In the genomic region with DNA sequence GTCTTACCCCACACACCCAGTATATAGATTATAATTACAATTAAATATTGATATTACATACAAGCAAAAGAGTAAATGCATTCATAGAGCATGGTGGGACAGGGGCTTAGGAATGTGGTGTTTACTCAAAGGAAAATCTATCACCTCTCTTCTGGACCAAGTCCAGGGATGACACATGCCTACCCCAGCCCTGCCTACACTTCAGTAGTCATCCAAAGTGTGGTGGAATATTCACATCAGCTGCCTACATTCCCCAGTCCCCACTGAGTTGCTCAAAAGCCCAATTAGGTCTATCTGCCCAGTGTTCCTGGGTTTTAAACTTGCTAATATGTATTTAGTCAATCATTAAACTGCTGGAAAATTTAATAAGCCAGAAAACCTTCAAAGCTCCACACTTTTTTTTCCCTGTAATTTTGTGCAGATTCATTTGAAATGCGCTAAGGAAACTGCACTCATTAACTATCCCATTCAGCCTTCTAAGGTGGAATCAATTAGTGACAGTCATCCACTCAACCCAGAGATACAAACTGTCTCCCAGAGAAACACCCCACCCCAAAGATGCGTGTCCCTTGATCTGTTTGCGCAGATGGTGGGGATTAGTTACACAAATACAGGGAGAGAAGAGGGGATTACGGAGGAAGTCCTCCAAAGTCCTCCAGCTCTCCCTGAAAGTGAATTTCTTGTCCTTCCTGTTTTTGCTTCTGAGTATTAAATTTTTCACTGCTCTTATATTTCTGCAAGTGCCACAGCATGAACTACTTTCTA, we compare ENCODE assay signal across 1 cellular context.
TF ChIP-seq lines count a peak whose summit lies in the region.

No MANE protein-coding gene starts in this region.

TF ChIP-seq in endothelial cell of umbilical vein, 7 proteins besides CTCF, POLR2A, EP300 and RAD21:
- TF ChIP-seq FOS (IDR thresholded peaks at IDR 0.05; ENCODE audit: borderline replicate concordance, insufficient read depth, low read length), result peak; percentile 28
- TF ChIP-seq JUN (IDR thresholded peaks at IDR 0.05; ENCODE audit: borderline replicate concordance, insufficient read depth, insufficient read length, low read depth), result no peak
